ENCODE assay signal across 29 cellular contexts in genomic region chr4:7565483-7565882, GRCh38.
"Had no signal": no experiment of that assay in that cellular context is flagged by ENCODE, and none has a peak within 500 bp of the region (broad histone marks: within the 10 kb centered on the region; RNA-seq: fewer than 3 reads in every experiment).

No MANE protein-coding gene starts in this region.

- H3K36me3 ChIP-seq: colonic mucosa, esophagus squamous epithelium, gastrocnemius medialis, heart right ventricle, left lung, lower lobe of right lung had no signal

- H3K79me2 ChIP-seq: hepatocyte had no signal

- H3K27me3 Mint-ChIP-seq: dendritic cell treated with granulocyte-macrophage colony-stimulating factor and Interleukin-4, amounts not matched to agents 40 ng/mL and 50 ng/mL, for 4 days; effector memory CD8-positive, alpha-beta T cell had no signal

- H3K9me3 Mint-ChIP-seq: dendritic cell treated with granulocyte-macrophage colony-stimulating factor and Interleukin-4, amounts not matched to agents 40 ng/mL and 50 ng/mL, for 4 days; effector memory CD8-positive, alpha-beta T cell; endodermal cell; immature natural killer cell had no signal

- H3K4me3 ChIP-seq: colonic mucosa, esophagus squamous epithelium, gastrocnemius medialis, heart right ventricle, hepatocyte, left lung, lower lobe of right lung had no signal

- H3K27ac ChIP-seq: colonic mucosa, epithelial cell of prostate, esophagus squamous epithelium, gastrocnemius medialis, heart right ventricle, hepatocyte, left lung, lower lobe of right lung had no signal

- H2AFZ ChIP-seq: hepatocyte had no signal

- H3K4me3 Mint-ChIP-seq: dendritic cell treated with granulocyte-macrophage colony-stimulating factor and Interleukin-4, amounts not matched to agents 40 ng/mL and 50 ng/mL, for 4 days; effector memory CD8-positive, alpha-beta T cell; endodermal cell; immature natural killer cell had no signal

- H3K4me2 ChIP-seq: hepatocyte had no signal

- H3K27ac Mint-ChIP-seq: dendritic cell treated with granulocyte-macrophage colony-stimulating factor and Interleukin-4, amounts not matched to agents 40 ng/mL and 50 ng/mL, for 4 days; effector memory CD8-positive, alpha-beta T cell; endodermal cell; immature natural killer cell had no signal

- H3K9me3 ChIP-seq: colonic mucosa, esophagus squamous epithelium, gastrocnemius medialis, heart right ventricle, left lung, lower lobe of right lung had no signal

- H3K4me1 ChIP-seq: colonic mucosa, esophagus squamous epithelium, gastrocnemius medialis, left lung, lower lobe of right lung had no signal

- DNase-seq: colonic mucosa; cortex of kidney; effector CD8-positive, alpha-beta T cell; effector memory CD8-positive, alpha-beta T cell; endodermal cell; erythroblast; esophagus squamous epithelium; foreskin fibroblast; foreskin melanocyte; gastrocnemius medialis; glutamatergic neuron; head of caudate nucleus; heart right ventricle; hypothalamus; immature natural killer cell; islet precursor cell; kidney; kidney glomerular epithelial cell; left cardiac atrium; left lung; left ventricle myocardium superior; lower lobe of right lung; mesenchymal stem cell; midbrain had no signal

- H3K4me1 Mint-ChIP-seq: endodermal cell, immature natural killer cell had no signal

- H3K36me3 Mint-ChIP-seq: immature natural killer cell had no signal

- ATAC-seq: effector memory CD8-positive, alpha-beta T cell; esophagus mucosa; gastrocnemius medialis; heart right ventricle; left cardiac atrium; left lung; left ventricle myocardium superior; lower lobe of right lung had no signal

- H3K27me3 ChIP-seq: colonic mucosa, esophagus squamous epithelium, gastrocnemius medialis, hepatocyte, left lung had no signal

- FAIRE-seq: endometrium, kidney had no signal
